23 cellular contexts compared by ENCODE assay signal in the genomic region with DNA sequence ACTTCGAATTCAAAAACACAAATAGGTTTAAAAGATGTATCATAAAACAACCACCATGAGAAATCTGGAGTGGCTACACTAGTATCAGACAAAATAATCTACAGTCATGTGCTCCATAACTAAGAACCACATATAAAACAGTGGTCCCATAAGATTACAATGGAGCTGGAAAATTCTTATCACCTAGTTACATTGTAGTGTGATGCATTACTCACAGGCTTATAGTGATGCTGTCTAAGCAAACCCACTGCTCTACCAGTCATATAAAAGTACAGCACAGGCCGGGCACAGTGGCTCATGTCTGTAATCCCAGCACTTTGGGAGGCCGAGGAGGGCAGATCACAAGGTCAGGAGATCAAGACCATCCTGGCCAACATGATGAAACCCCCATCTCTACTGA.
"Had no signal": no experiment of that assay in that cellular context is flagged by ENCODE, and none has a peak within 500 bp of the region (broad histone marks: within the 10 kb centered on the region; RNA-seq: fewer than 3 reads in every experiment).

No MANE protein-coding gene starts in this region.

- H3K36me3 ChIP-seq: ascending aorta, brain microvascular endothelial cell, colonic mucosa, heart right ventricle, right lobe of liver, upper lobe of right lung had no signal

- DNase-seq: activated CD4-positive, alpha-beta T cell treated with anti-CD3 and anti-CD28 coated beads for 1 hour; activated CD4-positive, alpha-beta T cell treated with anti-CD3 and anti-CD28 coated beads, Interleukin-2, amount 50 U/mL, for 1 hour; activated CD8-positive, alpha-beta memory T cell treated with anti-CD3 and anti-CD28 coated beads, Interleukin-2, amount 50 U/mL, for 48 hours; activated naive CD4-positive, alpha-beta T cell treated with anti-CD3 and anti-CD28 coated beads, Interleukin-2, amount 50 U/mL, for 16 hours; activated T-cell treated with anti-CD3 and anti-CD28 coated beads, Interleukin-2, amount 50 U/mL, for 4 hours; brain microvascular endothelial cell; colonic mucosa; effector memory CD8-positive, alpha-beta T cell; heart right ventricle; left colon; mucosa of descending colon; nucleus accumbens; small intestine; stimulated activated CD4-positive, alpha-beta T cell treated with anti-CD3 and anti-CD28 coated beads, Interleukin-15, amount 100 ng/mL, for 24 hours; stimulated activated CD4-positive, alpha-beta T cell treated with anti-CD3 and anti-CD28 coated beads, Interleukin-2, amount 100 ng/mL, for 48 hours; stimulated activated CD8-positive, alpha-beta memory T cell treated with anti-CD3 and anti-CD28 coated beads, Interleukin-4, amount 100 ng/mL, for 48 hours; stimulated activated naive CD4-positive, alpha-beta T cell; T-cell; upper lobe of right lung had no signal

- H3K27ac ChIP-seq: ascending aorta, brain microvascular endothelial cell, colonic mucosa, dorsolateral prefrontal cortex, heart right ventricle, right lobe of liver, upper lobe of right lung had no signal

- H3K4me3 ChIP-seq: ascending aorta, colonic mucosa, dorsolateral prefrontal cortex, heart right ventricle, mucosa of descending colon, right lobe of liver, upper lobe of right lung had no signal

- H3K4me1 ChIP-seq: ascending aorta, colonic mucosa, heart right ventricle, right lobe of liver, upper lobe of right lung had no signal

- H3K9me3 ChIP-seq: ascending aorta, colonic mucosa, mucosa of descending colon, right lobe of liver, upper lobe of right lung had no signal

- ATAC-seq: effector memory CD8-positive, alpha-beta T cell; esophagus mucosa; heart right ventricle; left colon; mucosa of descending colon; right lobe of liver; T-cell; upper lobe of right lung had no signal
